In genomic region chr9:111759762-111760639, GRCh38 we compare ENCODE assay signal across 8 cellular contexts. TPM values are rescaled to one million over a fixed set of nuclear protein-coding genes. Genes with fewer than 3 reads are reported as not detected.
A peak's percentile ranks its signal among the peaks of the same experiment; 100 is the strongest.
DNase-seq lines count a peak whose midpoint lies in the region; ATAC-seq and TF ChIP-seq lines count a peak whose summit lies in the region.

No MANE protein-coding gene starts in this region.

- no peak overlapping the region for H3K27ac Mint-ChIP-seq in stimulated activated effector memory CD8-positive, alpha-beta T cell treated with anti-CD3 and anti-CD28 coated beads, Interleukin-12 subunit alpha, Interleukin-12 subunit beta, amount 100 ng/mL, for 72 hours

- H3K36me3 ChIP-seq in HAP-1 (replicated peaks), result no peaks in the 10 kb centered on the region
- H3K36me3 ChIP-seq in right lobe of liver, result no peaks in the 10 kb centered on the region

- TF ChIP-seq CTCF in right lobe of liver (IDR thresholded peaks at IDR 0.05), result peak; percentile 65 to 88 (median 72)

- intact Hi-C loops in right lobe of liver (cut with DNase I), result loop anchor here in 1 of 2 donors (10.0 kb wide), 1 partner anchor 315 kb away; no protein-coding TSS in a partner anchor

- H3K4me1 ChIP-seq in HAP-1, result no peaks in the 10 kb centered on the region
- no peaks in the 10 kb centered on the region for H3K4me1 ChIP-seq in right lobe of liver

- DNase-seq in ELF-1 (ENCODE audit: low read depth, low spot score) (peak; percentile 36), HAP-1 (ENCODE audit: low spot score in 2 of 2) (peak; percentile 56 to 59), NCI-H1930 (lab: John Stamatoyannopoulos, UW) (peak; percentile 37 to 41), T-helper 1 cell (peak in 4 of 5 donors; percentile 13 to 63 (median 35)), dedifferentiated amniotic fluid mesenchymal stem cell (ENCODE audit: extremely low spot score) (peak; percentile 90), right lobe of liver (peak in 1 of 3 donors; percentile 48), cerebellar nuclear complex (lab: John Stamatoyannopoulos, UW) (no peak)
- peak in 1 of 2 donors; percentile 54 for DNase-seq in stimulated activated effector memory CD8-positive, alpha-beta T cell treated with anti-CD3 and anti-CD28 coated beads, Interleukin-12 subunit alpha, Interleukin-12 subunit beta, amount 100 ng/mL, for 72 hours (ENCODE audit: low spot score in 2 of 2)

- no peak for TF ChIP-seq POLR2A in right lobe of liver (IDR thresholded peaks at IDR 0.05)

- ATAC-seq in right lobe of liver, result peak; percentile 89 to 99 (median 96)
- ATAC-seq in stimulated activated effector memory CD8-positive, alpha-beta T cell treated with anti-CD3 and anti-CD28 coated beads, Interleukin-12 subunit alpha, Interleukin-12 subunit beta, amount 100 ng/mL, for 72 hours, result peak; percentile 65

- no peaks in the 10 kb centered on the region for H3K4me1 Mint-ChIP-seq in stimulated activated effector memory CD8-positive, alpha-beta T cell treated with anti-CD3 and anti-CD28 coated beads, Interleukin-12 subunit alpha, Interleukin-12 subunit beta, amount 100 ng/mL, for 72 hours

- H3K27me3 ChIP-seq in HAP-1 (ENCODE audit: low read depth) (no peaks in the 10 kb centered on the region), right lobe of liver (no peaks in the 10 kb centered on the region)

- H3K9me3 ChIP-seq in HAP-1, result no peaks in the 10 kb centered on the region
- no peaks in the 10 kb centered on the region for H3K9me3 ChIP-seq in right lobe of liver

- no peak overlapping the region for H3K27ac ChIP-seq in right lobe of liver

- H3K9me3 Mint-ChIP-seq in stimulated activated effector memory CD8-positive, alpha-beta T cell treated with anti-CD3 and anti-CD28 coated beads, Interleukin-12 subunit alpha, Interleukin-12 subunit beta, amount 100 ng/mL, for 72 hours, result no peaks in the 10 kb centered on the region

- WGBS in right lobe of liver (ENCODE audit: insufficient coverage, low coverage, low lambda C conversion rate, missing lambda C conversion rate), result 76% methylated on average over 2 of the region's 2 CpGs

- H3K36me3 Mint-ChIP-seq in stimulated activated effector memory CD8-positive, alpha-beta T cell treated with anti-CD3 and anti-CD28 coated beads, Interleukin-12 subunit alpha, Interleukin-12 subunit beta, amount 100 ng/mL, for 72 hours, result no peaks in the 10 kb centered on the region

- in situ Hi-C loops in HAP-1 (cut with MboI; ENCODE audit: low sequenced_read_pairs), result loop anchor here (5.0 to 25.0 kb wide), 2 partner anchors 317 to 602 kb away; no protein-coding TSS in a partner anchor

- no peak overlapping the region for H3K4me3 ChIP-seq in HAP-1
- no peak overlapping the region for H3K4me3 ChIP-seq in right lobe of liver

- H3K4me3 Mint-ChIP-seq in stimulated activated effector memory CD8-positive, alpha-beta T cell treated with anti-CD3 and anti-CD28 coated beads, Interleukin-12 subunit alpha, Interleukin-12 subunit beta, amount 100 ng/mL, for 72 hours, result no peak overlapping the region

RNA-seq across cellular contexts. Expression of gene SHOC1, which starts 34.7 kb away (rescaled TPM):
- not detected for total RNA-seq in right lobe of liver

Comparison
In these comparisons a context has a peak if more than half of its experiments do, and no peak if none do; other contexts are left out.
1. DNase-seq: peak in ELF-1 (single experiment), HAP-1 (2 of 2), NCI-H1930 (2 of 2), T-helper 1 cell (4 of 5) and dedifferentiated amniotic fluid mesenchymal stem cell (single experiment); none in cerebellar nuclear complex (0 of 2).